In genomic region chr10:114491933-114492332, GRCh38 we compare ENCODE assay signal across 11 cellular contexts.
DNase-seq lines count a peak whose midpoint lies in the region; ATAC-seq and TF ChIP-seq lines count a peak whose summit lies in the region.
"Had no signal": no experiment of that assay in that cellular context is flagged by ENCODE, and none has a peak within 500 bp of the region (broad histone marks: within the 10 kb centered on the region; RNA-seq: fewer than 3 reads in every experiment).

No MANE protein-coding gene starts in this region.

- WGBS in adrenal gland, 4 donors = 8 to 41% (median 25%) methylated on average over 4 of the region's 4 CpGs
- WGBS in sigmoid colon, 2 donors = 57 to 60% methylated on average over 4 of the region's 4 CpGs

- peak overlapping the region; percentile 66 for H3K27ac Mint-ChIP-seq in CD4-positive, alpha-beta T cell
- peak overlapping the region in 4 of 6 donors; percentile 19 to 67 (median 60) for H3K27ac Mint-ChIP-seq in immature natural killer cell

- H3K4me3 ChIP-seq in Loucy (ENCODE audit: low read length, poor library complexity, severe bottlenecking) (no peak overlapping the region), adrenal gland (no peak overlapping the region), sigmoid colon (no peak overlapping the region)
- H3K4me3 ChIP-seq: GM23248 had no signal

- peaks cover 63% of the 10 kb centered on the region for H3K36me3 ChIP-seq in Loucy (ENCODE audit: insufficient read depth, low read length)
- peaks cover 0 to 25% of the 10 kb centered on the region in 2 donors for H3K36me3 ChIP-seq in adrenal gland (replicated peaks in 1 of 2)
- H3K36me3 ChIP-seq in sigmoid colon = no peaks in the 10 kb centered on the region

- H3F3A ChIP-seq in Loucy (ENCODE audit: low read depth) = no peaks in the 10 kb centered on the region

- peak overlapping the region; percentile 14 for H3K27ac ChIP-seq in CD4-positive, alpha-beta T cell (ENCODE audit: low read depth, low read length)
- H3K27ac ChIP-seq in adrenal gland (peak overlapping the region in 1 of 5 donors; percentile 35), sigmoid colon (peak overlapping the region in 2 of 4 donors; percentile 11 to 41)
- H3K27ac ChIP-seq: GM23248 had no signal

- TF ChIP-seq POLR2A in adrenal gland (IDR thresholded peaks at IDR 0.05) (no peak), sigmoid colon (IDR thresholded peaks at IDR 0.05) (no peak)

- H3K9ac ChIP-seq in Loucy (ENCODE audit: low read depth, low read length, poor library complexity, severe bottlenecking) = peak overlapping the region; percentile 9
- H3K9ac ChIP-seq: GM23248 had no signal

- no peaks in the 10 kb centered on the region for H3K9me3 ChIP-seq in CD4-positive, alpha-beta T cell (ENCODE audit: control insufficient read depth, low read length)
- H3K9me3 ChIP-seq in Loucy (ENCODE audit: insufficient read depth, low read depth, low read length) (no peaks in the 10 kb centered on the region), adrenal gland (replicated peaks in 1 of 3) (no peaks in the 10 kb centered on the region), sigmoid colon (no peaks in the 10 kb centered on the region)

- H3K27me3 Mint-ChIP-seq in CD4-positive, alpha-beta T cell = no peaks in the 10 kb centered on the region
- peaks cover 0 to 3% (median 0%) of the 10 kb centered on the region in 3 donors for H3K27me3 Mint-ChIP-seq in immature natural killer cell (ENCODE audit: low read depth in 3 of 3)

- TF ChIP-seq EP300 in sigmoid colon (IDR thresholded peaks at IDR 0.05) = no peak

- peak overlapping the region; percentile 74 for H3K4me3 Mint-ChIP-seq in CD4-positive, alpha-beta T cell
- peak overlapping the region in 1 of 5 donors; percentile 10 for H3K4me3 Mint-ChIP-seq in immature natural killer cell
- H3K4me3 Mint-ChIP-seq: natural killer cell had no signal

- no peaks in the 10 kb centered on the region for H3K9me2 ChIP-seq in Loucy (replicated peaks; ENCODE audit: low read depth, low read length)

- peaks cover 90% of the 10 kb centered on the region for H3K36me3 Mint-ChIP-seq in CD4-positive, alpha-beta T cell (ENCODE audit: low read depth)
- H3K36me3 Mint-ChIP-seq in immature natural killer cell = peaks cover 14 to 29% (median 23%) of the 10 kb centered on the region in 3 donors
- H3K36me3 Mint-ChIP-seq: natural killer cell had no signal

- no peak for TF ChIP-seq CTCF in CD4-positive, alpha-beta T cell (IDR thresholded peaks at IDR 0.05)
- TF ChIP-seq CTCF in Loucy (conservative IDR thresholded peaks at IDR 0.05; ENCODE audit: low read length) (no peak), adrenal gland (IDR thresholded peaks at IDR 0.05) (no peak), sigmoid colon (IDR thresholded peaks at IDR 0.05) (no peak)

- intact Hi-C loops in CD4-positive, alpha-beta T cell (cut with DNase I, micrococcal nuclease) = loop anchor here (1.0 to 5.0 kb wide), 2 partner anchors 34 to 55 kb away; no protein-coding TSS in a partner anchor
- intact Hi-C loops in adrenal gland (cut with DNase I) (no loop called here), sigmoid colon (cut with DNase I) (no loop called here)

- H3K9me3 Mint-ChIP-seq in CD4-positive, alpha-beta T cell = no peaks in the 10 kb centered on the region
- no peaks in the 10 kb centered on the region for H3K9me3 Mint-ChIP-seq in immature natural killer cell
- H3K9me3 Mint-ChIP-seq: natural killer cell had no signal

- peaks cover 65% of the 10 kb centered on the region for H3K4me1 ChIP-seq in Loucy (ENCODE audit: insufficient read depth, low read length, poor library complexity, severe bottlenecking)
- peaks cover 0 to 16% of the 10 kb centered on the region in 2 donors for H3K4me1 ChIP-seq in adrenal gland (replicated peaks in 1 of 2)
- peaks cover 0 to 14% (median 5%) of the 10 kb centered on the region in 4 donors for H3K4me1 ChIP-seq in sigmoid colon

- CTCF ChIA-PET in CD4-positive, alpha-beta T cell (lab: Charles Lee) = interaction anchor here (1.3 kb wide), 1 partner anchor 33 kb away, joined by 4 read pairs; no protein-coding TSS in a partner anchor

- POLR2A ChIA-PET in CD4-positive, alpha-beta T cell (lab: Charles Lee) = interaction anchor here (1.0 to 2.2 kb wide), 4 partner anchors 20 to 50 kb away, joined by 4 to 14 read pairs (median 6); no protein-coding TSS in a partner anchor

- peaks cover 58% of the 10 kb centered on the region for H3K79me2 ChIP-seq in Loucy (ENCODE audit: insufficient read depth, low read length)

- no peaks in the 10 kb centered on the region for H3K27me3 ChIP-seq in CD4-positive, alpha-beta T cell (ENCODE audit: control insufficient read depth, insufficient read depth, low read length)
- H3K27me3 ChIP-seq in Loucy (ENCODE audit: insufficient read depth, low read length, poor library complexity, severe bottlenecking) = no peaks in the 10 kb centered on the region
- H3K27me3 ChIP-seq in adrenal gland = no peaks in the 10 kb centered on the region
- H3K27me3 ChIP-seq in sigmoid colon = no peaks in the 10 kb centered on the region

- H3K4me2 ChIP-seq in Loucy (ENCODE audit: low read depth, low read length, poor library complexity, severe bottlenecking) = peak overlapping the region; percentile 62

- no peak overlapping the region for H2AFZ ChIP-seq in Loucy (ENCODE audit: low read length)
- H2AFZ ChIP-seq: GM23248 had no signal

- peaks cover 8% of the 10 kb centered on the region for H4K20me1 ChIP-seq in Loucy (ENCODE audit: insufficient read depth, low read length, poor library complexity, severe bottlenecking)

- no peak for ATAC-seq in CD4-positive, alpha-beta T cell (ENCODE audit: poor library complexity)
- ATAC-seq in HG03354 (IDR thresholded peaks at IDR 0.05; ENCODE audit: poor library complexity, severe bottlenecking, unreplicated experiment) (no peak), GM19328 (IDR thresholded peaks at IDR 0.05; ENCODE audit: unreplicated experiment) (no peak)
- ATAC-seq: natural killer cell had no signal

- H3K4me1 Mint-ChIP-seq in CD4-positive, alpha-beta T cell (ENCODE audit: low read depth) = peaks cover 80% of the 10 kb centered on the region
- peaks cover 38 to 52% of the 10 kb centered on the region in 2 donors for H3K4me1 Mint-ChIP-seq in immature natural killer cell

- DNase-seq in CD4-positive, alpha-beta T cell = no peak
- DNase-seq in adrenal gland = peak in 5 of 7 donors; percentile 40 to 62 (median 45)
- DNase-seq in immature natural killer cell = no peak
- no peak for DNase-seq in glomerular visceral epithelial cell (ENCODE audit: extremely low spot score)
- DNase-seq in sigmoid colon = no peak
- DNase-seq: effector memory CD4-positive, alpha-beta T cell; GM23248; natural killer cell had no signal

Comparison
In these comparisons a context has a peak if more than half of its experiments do, and no peak if none do; other contexts are left out.
1. DNase-seq: peak in adrenal gland (5 of 7); none in CD4-positive, alpha-beta T cell (0 of 10), immature natural killer cell (0 of 3), glomerular visceral epithelial cell (single experiment) and sigmoid colon (single experiment).
2. intact Hi-C loops: an anchor here in CD4-positive, alpha-beta T cell (1.0 to 5.0 kb wide); none called in adrenal gland and sigmoid colon.